21 cellular contexts compared by ENCODE assay signal in the genomic region with DNA sequence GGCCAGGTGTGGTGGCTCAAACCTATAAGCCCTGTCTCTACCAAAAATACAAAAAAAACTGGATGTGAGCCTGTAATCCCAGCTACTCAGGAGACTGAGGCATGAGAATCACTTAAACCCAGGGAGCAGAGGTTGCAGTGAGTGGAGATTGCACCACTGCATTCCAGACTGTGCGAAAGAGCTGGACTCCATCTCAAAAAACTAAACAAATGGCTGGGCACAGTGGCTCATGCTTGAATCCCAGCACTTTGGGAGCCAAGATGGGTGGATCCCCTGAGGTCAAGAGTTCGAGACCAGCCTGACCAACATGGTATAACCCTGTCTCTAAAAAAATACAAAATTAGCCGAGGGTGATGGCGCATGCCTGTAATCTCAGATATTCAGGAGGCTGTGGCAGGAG. TPM values are rescaled to one million over a fixed set of nuclear protein-coding genes. Genes with fewer than 3 reads are reported as not detected.
DNase-seq lines count a peak whose midpoint lies in the region; ATAC-seq and TF ChIP-seq lines count a peak whose summit lies in the region.
"Had no signal": no experiment of that assay in that cellular context is flagged by ENCODE, and none has a peak within 500 bp of the region (broad histone marks: within the 10 kb centered on the region; RNA-seq: fewer than 3 reads in every experiment).

No MANE protein-coding gene starts in this region.

- DNase-seq in AG10803 (ENCODE audit: low read depth) (peak; percentile 33), amniotic epithelial cell (ENCODE audit: low read depth) (peak; percentile 69), fibroblast of peridontal ligament (ENCODE audit: extremely low read depth) (peak; percentile 68), myocyte (ENCODE audit: low read depth) (peak; percentile 11), NCI-H146 treated with DMSO at 0.1 percent for 48 hours (lab: John Stamatoyannopoulos, UW; ENCODE audit: unreplicated experiment) (no peak), dermis blood vessel endothelial cell (no peak)
- DNase-seq: BE2C; CD4-positive, CD25-positive, alpha-beta regulatory T cell; COR-L47; DMS 273 treated with DMSO at 0.1 percent for 48 hours; DND-41; GDM1; HCEC 1CT; KBM-7; NCI-H1105 treated with DMSO at 0.1 percent for 48 hours; NCI-H1694 treated with DMSO at 0.1 percent for 48 hours; NCI-H510A; NCI-H748 treated with DMSO at 0.1 percent for 48 hours; SHP77 had no signal

- no peak for ATAC-seq in GM19397 (IDR thresholded peaks at IDR 0.05; ENCODE audit: unreplicated experiment)
- ATAC-seq: GM23338 had no signal

- TF ChIP-seq CTCF in AG10803 (conservative IDR thresholded peaks at IDR 0.05; ENCODE audit: low read length) = no peak

- H3K4me3 ChIP-seq in AG10803 (ENCODE audit: low read length) = no peak overlapping the region
- H3K4me3 ChIP-seq: GM23338 had no signal

RNA-seq across cellular contexts. Expression of gene ZNF83, which starts 34.9 kb away (rescaled TPM):
- total RNA-seq in myocyte (36.3 and 46.6 TPM in 2 replicates), dermis blood vessel endothelial cell (40.9 and 72.3 TPM in 2 replicates)
- 32.1 TPM for polyA plus RNA-seq in myocyte (2012)

Comparison
In these comparisons a context has a peak if more than half of its experiments do, and no peak if none do; other contexts are left out.
1. DNase-seq: peak in AG10803 (single experiment), amniotic epithelial cell (single experiment), fibroblast of peridontal ligament (single experiment) and myocyte (single experiment); none in NCI-H146 treated with DMSO at 0.1 percent for 48 hours (single experiment) and dermis blood vessel endothelial cell (single experiment).